In genomic region chr4:7723625-7724024, GRCh38 we compare ENCODE assay signal across 37 cellular contexts.
"Had no signal": no experiment of that assay in that cellular context is flagged by ENCODE, and none has a peak within 500 bp of the region (broad histone marks: within the 10 kb centered on the region; RNA-seq: fewer than 3 reads in every experiment).

No MANE protein-coding gene starts in this region.

- H3K27me3 ChIP-seq: brain microvascular endothelial cell had no signal

- H3K36me3 ChIP-seq: adrenal gland, brain microvascular endothelial cell, breast epithelium, cardiac muscle cell had no signal

- H3K9me3 Mint-ChIP-seq: activated CD4-positive, alpha-beta memory T cell treated with anti-CD3 and anti-CD28 coated beads for 36 hours; activated CD8-positive, alpha-beta T cell treated with anti-CD3 and anti-CD28 coated beads for 36 hours; activated naive CD4-positive, alpha-beta T cell treated with anti-CD3 and anti-CD28 coated beads for 36 hours; activated naive CD8-positive, alpha-beta T cell treated with anti-CD3 and anti-CD28 coated beads for 36 hours; activated T-cell treated with anti-CD3 and anti-CD28 coated beads, Interleukin-2, amount 50 U/mL, for 4 hours had no signal

- FAIRE-seq: astrocyte, TTC549 had no signal

- DNase-seq: activated B cell treated with CpG ODN at 0.5 μM for 24 hours; activated CD4-positive, alpha-beta memory T cell treated with anti-CD3 and anti-CD28 coated beads for 36 hours; activated CD4-positive, alpha-beta T cell treated with anti-CD3 and anti-CD28 coated beads for 4 hours; activated CD4-positive, alpha-beta T cell treated with anti-CD3 and anti-CD28 coated beads, Interleukin-2, amount 10 ng/mL, durations not matched to agents 24 days and 14 days; activated CD4-positive, alpha-beta T cell treated with anti-CD3 and anti-CD28 coated beads, Interleukin-2, amount 50 U/mL, for 1 hour; activated CD4-positive, alpha-beta T cell treated with anti-CD3 and anti-CD28 coated beads, Interleukin-2, amount 50 U/mL, for 4 hours; activated CD4-positive, CD25-positive, alpha-beta regulatory T cell treated with anti-CD3 and anti-CD28 coated beads, Interleukin-2, amount 50 U/mL, for 72 hours; activated CD8-positive, alpha-beta memory T cell treated with anti-CD3 and anti-CD28 coated beads, Interleukin-2, amount 50 U/mL, for 4 hours; activated CD8-positive, alpha-beta T cell treated with anti-CD3 and anti-CD28 coated beads for 36 hours; activated effector memory CD4-positive, alpha-beta T cell treated with anti-CD3 and anti-CD28 coated beads, Interleukin-2, amount 50 U/mL, for 16 hours; activated gamma-delta T cell treated with Interleukin-2 at 50 U/mL for 16 hours; activated naive CD4-positive, alpha-beta T cell; activated naive CD4-positive, alpha-beta T cell treated with anti-CD3 and anti-CD28 coated beads for 36 hours; activated naive CD4-positive, alpha-beta T cell treated with anti-CD3 and anti-CD28 coated beads, Interleukin-2, amount 50 U/mL, for 16 hours; activated naive CD8-positive, alpha-beta T cell treated with anti-CD3 and anti-CD28 coated beads for 36 hours; activated T-cell treated with anti-CD3 and anti-CD28 coated beads for 4 hours; activated T-cell treated with anti-CD3 and anti-CD28 coated beads, Interleukin-2, amount 50 U/mL, for 1 hour; activated T-cell treated with anti-CD3 and anti-CD28 coated beads, Interleukin-2, amount 50 U/mL, for 4 hours; activated T-cell treated with anti-CD3 and anti-CD28 coated beads, Interleukin-2, amount 50 U/mL, for 72 hours; adrenal gland; amniotic stem cell; aorta; body of pancreas; brain microvascular endothelial cell; cerebellar nuclear complex; T-cell; T-helper 9 cell had no signal

- H3K9me3 ChIP-seq: adrenal gland, body of pancreas, breast epithelium had no signal

- H3K36me3 Mint-ChIP-seq: activated CD4-positive, alpha-beta memory T cell treated with anti-CD3 and anti-CD28 coated beads for 36 hours; activated naive CD4-positive, alpha-beta T cell treated with anti-CD3 and anti-CD28 coated beads, Interleukin-2, amount 50 U/mL, for 72 hours; activated naive CD8-positive, alpha-beta T cell treated with anti-CD3 and anti-CD28 coated beads for 36 hours; T-cell had no signal

- H3K4me3 ChIP-seq: adrenal gland, body of pancreas, breast epithelium, cardiac muscle cell had no signal

- H3K4me1 ChIP-seq: adrenal gland, breast epithelium had no signal

- H3K27ac Mint-ChIP-seq: activated B cell treated with CpG ODN at 0.5 μM for 24 hours; activated CD4-positive, alpha-beta memory T cell treated with anti-CD3 and anti-CD28 coated beads for 36 hours; activated CD4-positive, alpha-beta T cell treated with anti-CD3 and anti-CD28 coated beads, Interleukin-2, amount 10 ng/mL, durations not matched to agents 24 days and 14 days; activated CD8-positive, alpha-beta T cell treated with anti-CD3 and anti-CD28 coated beads for 36 hours; activated naive CD4-positive, alpha-beta T cell treated with anti-CD3 and anti-CD28 coated beads for 36 hours; activated naive CD8-positive, alpha-beta T cell treated with anti-CD3 and anti-CD28 coated beads for 36 hours; activated T-cell treated with anti-CD3 and anti-CD28 coated beads, Interleukin-2, amount 50 U/mL, for 72 hours; activated T-helper 1 cell treated with anti-CD3 and anti-CD28 coated beads, Interleukin-12 subunit alpha, Interleukin-12 subunit beta, Interleukin-2, Interleukin-4 antibody, amounts not matched to agents 30 ng/mL and 10 ng/mL and 1 ng/mL, durations not matched to agents 14 hours and 24 hours and 36 hours; activated T-helper 17 cell treated with anti-CD3 and anti-CD28 coated beads, Interleukin-2, amount 50 U/mL, for 72 hours; T-cell; T-helper 1 cell treated with Interleukin-12 subunit alpha and Interleukin-12 subunit beta and Interleukin-4 antibody, amounts not matched to agents 30 μg/mL and 1 μg/mL, for 36 hours had no signal

- H3K4me1 Mint-ChIP-seq: activated B cell treated with CpG ODN at 0.5 μM for 24 hours; activated CD4-positive, alpha-beta T cell treated with anti-CD3 and anti-CD28 coated beads, Interleukin-2, amount 10 ng/mL, durations not matched to agents 24 days and 14 days; central memory CD8-positive, alpha-beta T cell had no signal

- H3K4me3 Mint-ChIP-seq: activated B cell treated with CpG ODN at 0.5 μM for 24 hours; activated CD4-positive, alpha-beta memory T cell treated with anti-CD3 and anti-CD28 coated beads for 36 hours; activated CD4-positive, alpha-beta T cell treated with anti-CD3 and anti-CD28 coated beads, Interleukin-2, amount 10 ng/mL, durations not matched to agents 24 days and 14 days; activated CD8-positive, alpha-beta T cell treated with anti-CD3 and anti-CD28 coated beads for 36 hours; activated naive CD4-positive, alpha-beta T cell treated with anti-CD3 and anti-CD28 coated beads for 36 hours; activated naive CD8-positive, alpha-beta T cell treated with anti-CD3 and anti-CD28 coated beads for 36 hours; activated T-cell treated with anti-CD3 and anti-CD28 coated beads, Interleukin-2, amount 50 U/mL, for 4 hours; activated T-cell treated with anti-CD3 and anti-CD28 coated beads, Interleukin-2, amount 50 U/mL, for 72 hours; activated T-helper 1 cell treated with anti-CD3 and anti-CD28 coated beads, Interleukin-12 subunit alpha, Interleukin-12 subunit beta, Interleukin-2, Interleukin-4 antibody, amounts not matched to agents 30 ng/mL and 10 ng/mL and 1 ng/mL, durations not matched to agents 14 hours and 24 hours and 36 hours; activated T-helper 17 cell treated with anti-CD3 and anti-CD28 coated beads, Interleukin-2, amount 50 U/mL, for 72 hours; central memory CD8-positive, alpha-beta T cell; T-cell; T-helper 1 cell treated with Interleukin-12 subunit alpha and Interleukin-12 subunit beta and Interleukin-4 antibody, amounts not matched to agents 30 μg/mL and 1 μg/mL, for 36 hours had no signal

- H3K27ac ChIP-seq: adrenal gland, body of pancreas, brain microvascular endothelial cell, breast epithelium, cardiac muscle cell, VCaP had no signal

- ATAC-seq: activated CD8-positive, alpha-beta T cell treated with anti-CD3 and anti-CD28 coated beads for 36 hours; activated T-cell treated with anti-CD3 and anti-CD28 coated beads, Interleukin-2, amount 50 U/mL, for 4 hours; activated T-cell treated with anti-CD3 and anti-CD28 coated beads, Interleukin-2, amount 50 U/mL, for 72 hours; activated T-helper 17 cell treated with anti-CD3 and anti-CD28 coated beads, Interleukin-2, amount 50 U/mL, for 72 hours; body of pancreas; T-cell had no signal
